Comparison of ENCODE assay signal across 8 cellular contexts in the genomic region with DNA sequence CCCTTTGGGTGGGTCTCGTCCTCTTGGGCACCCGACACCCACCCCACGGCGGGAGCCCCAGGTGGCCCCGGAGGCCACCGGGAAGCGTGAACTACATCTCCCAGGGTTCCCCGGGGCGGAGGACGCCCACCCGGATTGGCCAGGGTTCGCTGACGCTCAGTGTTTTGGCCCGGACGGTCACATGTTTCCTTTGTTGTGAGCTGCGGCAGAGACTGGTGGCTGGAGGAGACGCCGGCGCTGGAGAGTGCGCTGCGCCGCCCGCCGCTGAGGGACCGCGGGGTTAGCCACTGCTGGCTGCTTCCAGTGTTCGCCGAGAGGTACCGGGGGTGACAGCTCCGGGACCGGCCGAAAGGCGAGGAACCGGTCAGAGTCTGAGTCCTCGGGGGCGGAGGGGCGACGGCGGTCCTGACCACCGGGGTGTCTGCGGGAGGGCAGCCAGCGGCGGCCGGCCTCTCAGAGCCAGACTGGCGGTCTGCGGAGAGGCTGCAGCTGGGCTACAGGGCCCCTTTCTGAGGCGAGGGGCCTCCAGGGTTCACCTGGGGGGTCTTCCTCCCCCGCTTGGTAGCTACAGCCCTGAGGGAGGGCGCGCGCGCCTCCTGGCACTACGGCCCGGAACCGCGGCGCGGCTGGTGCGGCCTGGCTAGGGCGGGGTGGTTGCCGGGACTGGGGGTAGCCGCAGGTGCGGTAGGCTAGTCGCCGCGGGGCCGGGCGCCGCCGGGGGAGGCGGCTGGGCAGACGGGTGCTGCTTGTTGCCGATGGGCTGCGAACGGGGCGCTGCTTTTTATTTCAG. TPM values are rescaled to one million over a fixed set of nuclear protein-coding genes. Genes with fewer than 3 reads are reported as not detected.
DNase-seq lines count a peak whose midpoint lies in the region; ATAC-seq and TF ChIP-seq lines count a peak whose summit lies in the region.

A gene with protein sequence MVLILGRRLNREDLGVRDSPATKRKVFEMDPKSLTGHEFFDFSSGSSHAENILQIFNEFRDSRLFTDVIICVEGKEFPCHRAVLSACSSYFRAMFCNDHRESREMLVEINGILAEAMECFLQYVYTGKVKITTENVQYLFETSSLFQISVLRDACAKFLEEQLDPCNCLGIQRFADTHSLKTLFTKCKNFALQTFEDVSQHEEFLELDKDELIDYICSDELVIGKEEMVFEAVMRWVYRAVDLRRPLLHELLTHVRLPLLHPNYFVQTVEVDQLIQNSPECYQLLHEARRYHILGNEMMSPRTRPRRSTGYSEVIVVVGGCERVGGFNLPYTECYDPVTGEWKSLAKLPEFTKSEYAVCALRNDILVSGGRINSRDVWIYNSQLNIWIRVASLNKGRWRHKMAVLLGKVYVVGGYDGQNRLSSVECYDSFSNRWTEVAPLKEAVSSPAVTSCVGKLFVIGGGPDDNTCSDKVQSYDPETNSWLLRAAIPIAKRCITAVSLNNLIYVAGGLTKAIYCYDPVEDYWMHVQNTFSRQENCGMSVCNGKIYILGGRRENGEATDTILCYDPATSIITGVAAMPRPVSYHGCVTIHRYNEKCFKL (plus strand): TSS at position 193 of the 790 bp plus-strand sequence. CDS start 14,734 bp downstream, outside the sequence.

- intact Hi-C loops in PC-9 (cut with micrococcal nuclease; ENCODE audit: unreplicated experiment) = loop anchor here (1.0 to 5.0 kb wide), 5 partner anchors 63 to 166 kb away; no protein-coding TSS in a partner anchor

- peak within 1 kb of the TSS; percentile 90 for H3K4me3 Mint-ChIP-seq in activated T-cell treated with anti-CD3 and anti-CD28 coated beads, Interleukin-2, amount 50 U/mL, for 4 hours

- H3K4me1 Mint-ChIP-seq in activated T-cell treated with anti-CD3 and anti-CD28 coated beads, Interleukin-2, amount 50 U/mL, for 4 hours (ENCODE audit: low read depth) = peaks cover 33% of the 10 kb centered on the region

- TSS peak; percentile 37 for BruUV-seq in PC-9 (replicated peaks; lab: Mats Ljungman, UMichigan)

- H3K27me3 Mint-ChIP-seq in activated T-cell treated with anti-CD3 and anti-CD28 coated beads, Interleukin-2, amount 50 U/mL, for 4 hours (ENCODE audit: low read depth) = no peaks in the 10 kb centered on the region

- 1% methylated on average over 63 to 76 of the region's 76 CpGs for whole genome bisulfite sequencing in esophagus, 2 donors

- H3K9ac ChIP-seq in muscle layer of colon (ENCODE audit: low read length) = peak within 1 kb of the TSS; percentile 71

- ATAC-seq in GM21717 (IDR thresholded peaks at IDR 0.05; ENCODE audit: unreplicated experiment) = peak; percentile 93
- ATAC-seq in activated T-cell treated with anti-CD3 and anti-CD28 coated beads, Interleukin-2, amount 50 U/mL, for 4 hours = peak; percentile 80 to 85

- in situ Hi-C loops in KBM-7 (cut with MboI; ENCODE audit: low pct_unique_long_range_greater_than_20kb, low sequenced_read_pairs) = no loop called here

- H2AFZ ChIP-seq in PC-9 = peak within 1 kb of the TSS; percentile 91

- H3F3A ChIP-seq in PC-9 (ENCODE audit: insufficient read depth, low read depth) = peaks cover 16% of the 10 kb centered on the region; the same call in 1 of the 2 replicates

- H3K9me3 ChIP-seq in PC-9 (ENCODE audit: insufficient read depth, low read depth) (no peaks in the 10 kb centered on the region), esophagus (ENCODE audit: control insufficient read depth in 2 of 2, insufficient read depth in 1 of 2, low read depth in 1 of 2, low read length in 1 of 2) (no peaks in the 10 kb centered on the region), muscle layer of colon (ENCODE audit: low read length) (no peaks in the 10 kb centered on the region)

- peak within 1 kb of the TSS; percentile 95 for H3K4me2 ChIP-seq in PC-9

- H3K27me3 ChIP-seq in PC-9 (ENCODE audit: insufficient read depth, low read depth) (no peaks in the 10 kb centered on the region), esophagus (ENCODE audit: control insufficient read depth in 1 of 2, insufficient read depth in 2 of 2, low read length in 2 of 2) (no peaks in the 10 kb centered on the region), muscle layer of colon (ENCODE audit: control insufficient read depth in 1 of 2, insufficient read depth in 2 of 2, low read length in 2 of 2) (no peaks in the 10 kb centered on the region)

- H3K9me3 Mint-ChIP-seq in activated T-cell treated with anti-CD3 and anti-CD28 coated beads, Interleukin-2, amount 50 U/mL, for 4 hours = no peaks in the 10 kb centered on the region

- peak; percentile 44; the same call in 1 of the 2 replicates for TF ChIP-seq CTCF in PC-9 (conservative IDR thresholded peaks at IDR 0.05)

- POLR2A ChIA-PET in PC-9 (lab: Charles Lee; ENCODE audit: unreplicated experiment) = interaction anchor here (0.5 to 0.7 kb wide), 5 partner anchors 39 to 1823 kb away, joined by 3 to 9 read pairs (median 4); no protein-coding TSS in a partner anchor

- peak; percentile 89 for DNase-seq in DMS153 treated with DMSO at 0.1 percent for 48 hours (lab: John Stamatoyannopoulos, UW; ENCODE audit: unreplicated experiment)
- peak; percentile 93 for DNase-seq in KBM-7
- DNase-seq in PC-9 = peak; percentile 91 to 96
- peak; percentile 83 for DNase-seq in activated T-cell treated with anti-CD3 and anti-CD28 coated beads, Interleukin-2, amount 50 U/mL, for 4 hours
- DNase-seq in stimulated activated CD8-positive, alpha-beta memory T cell treated with anti-CD3 and anti-CD28 coated beads, Interleukin-7, amount 100 ng/mL, for 24 hours (ENCODE audit: low read depth) = peak; percentile 83

- H4K20me1 ChIP-seq in PC-9 (ENCODE audit: insufficient read depth) = no peaks in the 10 kb centered on the region

- H3K4me3 ChIP-seq in PC-9 = peak within 1 kb of the TSS; percentile 85
- H3K4me3 ChIP-seq in esophagus (ENCODE audit: low read depth in 1 of 2, low read length in 2 of 2) = peak within 1 kb of the TSS; percentile 92 to 96
- peak within 1 kb of the TSS; percentile 88 to 99 for H3K4me3 ChIP-seq in muscle layer of colon (ENCODE audit: low read depth in 1 of 2, low read length in 2 of 2)

- no peaks in the 10 kb centered on the region for H3K36me3 ChIP-seq in PC-9 (ENCODE audit: low read depth)
- no peaks in the 10 kb centered on the region for H3K36me3 ChIP-seq in esophagus (ENCODE audit: control insufficient read depth in 2 of 2, insufficient read depth in 2 of 2, low read length in 1 of 2)
- H3K36me3 ChIP-seq in muscle layer of colon (ENCODE audit: insufficient read depth, low read length) = no peaks in the 10 kb centered on the region

- peaks cover 2% of the 10 kb centered on the region for H3K36me3 Mint-ChIP-seq in activated T-cell treated with anti-CD3 and anti-CD28 coated beads, Interleukin-2, amount 50 U/mL, for 4 hours (ENCODE audit: insufficient read depth)

- H3K4me1 ChIP-seq in PC-9 (replicated peaks; ENCODE audit: insufficient read depth) (peaks cover 9% of the 10 kb centered on the region), esophagus (ENCODE audit: control insufficient read depth in 2 of 2, insufficient read depth in 2 of 2, low read length in 1 of 2) (peaks cover 0 to 4% of the 10 kb centered on the region in 2 donors), muscle layer of colon (ENCODE audit: insufficient read depth, low read length) (peaks cover 16% of the 10 kb centered on the region)

- H3K9me2 ChIP-seq in PC-9 (ENCODE audit: insufficient read depth) = no peaks in the 10 kb centered on the region

- peaks cover 29% of the 10 kb centered on the region for H3K79me2 ChIP-seq in PC-9 (ENCODE audit: low read depth)

- CTCF ChIA-PET in PC-9 (lab: Charles Lee) = no interaction called here

- H3K27ac ChIP-seq in PC-9 (peak within 1 kb of the TSS; percentile 50), esophagus (ENCODE audit: low read depth in 2 of 2, low read length in 1 of 2) (peak within 1 kb of the TSS; percentile 99), muscle layer of colon (ENCODE audit: low read depth, low read length) (peak within 1 kb of the TSS; percentile 83)

RNA-seq across cellular contexts. Expression of the gene that starts here (rescaled TPM):
- 59.1 and 73.0 TPM in 2 replicates for total RNA-seq in PC-9 (2021)
- total RNA-seq in activated T-cell treated with anti-CD3 and anti-CD28 coated beads, Interleukin-2, amount 50 U/mL, for 4 hours = 1 to 10 TPM; 5.6 to 7.6 (median 6.6) TPM
- polyA plus RNA-seq in esophagus = 1 to 10 TPM; 4.3 to 5.1 TPM

Comparison
In these comparisons a context has a peak if more than half of its experiments do, and no peak if none do; other contexts are left out.
1. Peak in every context shown above with its lines: DNase-seq, ATAC-seq, H3K4me3 ChIP-seq and H3K27ac ChIP-seq.